ENCODE assay signal across 15 cellular contexts in genomic region chr3:196994056-196994455, GRCh38.
"Had no signal": no experiment of that assay in that cellular context is flagged by ENCODE, and none has a peak within 500 bp of the region (broad histone marks: within the 10 kb centered on the region; RNA-seq: fewer than 3 reads in every experiment).

No MANE protein-coding gene starts in this region.

- ATAC-seq: heart left ventricle, left ventricle myocardium superior, psoas muscle had no signal

- H3K36me3 ChIP-seq: heart left ventricle, neutrophil, stomach, thyroid gland, vagina had no signal

- H3K4me1 ChIP-seq: stomach, vagina had no signal

- FAIRE-seq: frontal cortex, keratinocyte had no signal

- H3K4me3 ChIP-seq: coronary artery, heart left ventricle, psoas muscle, stomach, thyroid gland, vagina had no signal

- H3K4me3 Mint-ChIP-seq: activated CD4-positive, alpha-beta memory T cell treated with anti-CD3 and anti-CD28 coated beads, Interleukin-2, amount 10 ng/mL, durations not matched to agents 7 days and 5 days had no signal

- H3K4me1 Mint-ChIP-seq: activated CD4-positive, alpha-beta memory T cell treated with anti-CD3 and anti-CD28 coated beads, Interleukin-2, amount 10 ng/mL, durations not matched to agents 7 days and 5 days had no signal

- H3K9me3 ChIP-seq: neutrophil, psoas muscle, stomach, thyroid gland, vagina had no signal

- H3K9me3 Mint-ChIP-seq: activated CD4-positive, alpha-beta memory T cell treated with anti-CD3 and anti-CD28 coated beads, Interleukin-2, amount 10 ng/mL, durations not matched to agents 7 days and 5 days had no signal

- DNase-seq: activated CD4-positive, alpha-beta memory T cell treated with anti-CD3 and anti-CD28 coated beads, Interleukin-2, amount 10 ng/mL, durations not matched to agents 7 days and 5 days; caudate nucleus; effector CD8-positive, alpha-beta T cell; left ventricle myocardium superior; psoas muscle; stimulated activated CD4-positive, alpha-beta T cell treated with anti-CD3 and anti-CD28 coated beads, Interleukin-15, amount 100 ng/mL, for 24 hours; stimulated activated CD4-positive, alpha-beta T cell treated with anti-CD3 and anti-CD28 coated beads, Interleukin-4, amount 100 ng/mL, for 24 hours; stomach; thyroid gland had no signal

- H3K27ac Mint-ChIP-seq: activated CD4-positive, alpha-beta memory T cell treated with anti-CD3 and anti-CD28 coated beads, Interleukin-2, amount 10 ng/mL, durations not matched to agents 7 days and 5 days had no signal

- H3K27me3 Mint-ChIP-seq: activated CD4-positive, alpha-beta memory T cell treated with anti-CD3 and anti-CD28 coated beads, Interleukin-2, amount 10 ng/mL, durations not matched to agents 7 days and 5 days had no signal

- H3K27ac ChIP-seq: coronary artery, heart left ventricle, neutrophil, psoas muscle, stomach, thyroid gland, vagina had no signal

- H3K27me3 ChIP-seq: heart left ventricle, neutrophil, thyroid gland, vagina had no signal
